ENCODE assay signal across 1 cellular context in the genomic region with DNA sequence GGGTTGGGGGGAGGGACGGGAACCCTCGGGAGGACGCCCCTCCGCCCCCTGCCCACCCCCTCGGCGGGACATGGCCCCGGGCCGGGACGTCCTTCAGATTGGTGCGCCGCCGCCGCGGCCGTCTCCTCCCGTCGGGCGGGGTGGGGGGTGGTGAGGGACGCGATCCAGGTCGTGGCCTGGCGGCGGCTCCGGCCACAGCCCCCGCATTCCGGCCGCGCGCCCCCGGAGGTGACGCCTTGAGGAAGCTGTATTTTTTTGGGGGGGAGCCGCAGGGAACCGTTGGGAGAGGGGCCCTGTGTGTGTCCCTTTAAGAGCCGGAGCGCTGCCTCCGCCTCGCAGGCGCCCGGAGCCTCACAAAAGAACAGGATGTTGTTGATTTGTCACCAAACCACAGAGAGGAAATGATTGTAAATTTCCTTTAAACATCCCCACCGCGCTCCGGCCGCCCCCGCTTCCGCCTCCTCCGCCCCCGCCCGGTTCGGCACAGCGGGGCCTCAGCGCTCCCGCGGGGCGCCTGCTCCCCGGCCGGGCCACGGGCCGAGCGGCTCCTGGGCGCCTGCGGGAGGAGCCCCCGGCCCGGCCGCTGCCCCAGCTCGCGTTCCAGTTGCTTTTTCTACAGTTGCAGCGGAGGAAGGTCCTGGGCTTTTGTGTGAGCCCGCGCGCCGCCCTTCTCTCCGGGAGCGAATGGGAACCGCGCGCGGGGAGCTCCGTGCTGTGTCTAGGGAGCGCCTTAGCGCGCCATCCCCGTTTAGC.
TF ChIP-seq lines count a peak whose summit lies in the region.

No MANE protein-coding gene starts in this region.

TF ChIP-seq in HEK293, 187 proteins besides CTCF, POLR2A, EP300 and RAD21 (continued from another document and continues in another):
- no peak for TF ChIP-seq ZNF221 (tag by site-specific recombination; IDR thresholded peaks at IDR 0.05; ENCODE audit: borderline replicate concordance)
- TF ChIP-seq KLF10 (tag by site-specific recombination; IDR thresholded peaks at IDR 0.05): 0 out of 2 replicates have a peak, but pooled peaks have one; percentile 28
- TF ChIP-seq SP7 (tag by site-specific recombination; IDR thresholded peaks at IDR 0.05): 0 out of 2 replicates have a peak, but pooled peaks have one; percentile 33
- TF ChIP-seq, protein P1, sequence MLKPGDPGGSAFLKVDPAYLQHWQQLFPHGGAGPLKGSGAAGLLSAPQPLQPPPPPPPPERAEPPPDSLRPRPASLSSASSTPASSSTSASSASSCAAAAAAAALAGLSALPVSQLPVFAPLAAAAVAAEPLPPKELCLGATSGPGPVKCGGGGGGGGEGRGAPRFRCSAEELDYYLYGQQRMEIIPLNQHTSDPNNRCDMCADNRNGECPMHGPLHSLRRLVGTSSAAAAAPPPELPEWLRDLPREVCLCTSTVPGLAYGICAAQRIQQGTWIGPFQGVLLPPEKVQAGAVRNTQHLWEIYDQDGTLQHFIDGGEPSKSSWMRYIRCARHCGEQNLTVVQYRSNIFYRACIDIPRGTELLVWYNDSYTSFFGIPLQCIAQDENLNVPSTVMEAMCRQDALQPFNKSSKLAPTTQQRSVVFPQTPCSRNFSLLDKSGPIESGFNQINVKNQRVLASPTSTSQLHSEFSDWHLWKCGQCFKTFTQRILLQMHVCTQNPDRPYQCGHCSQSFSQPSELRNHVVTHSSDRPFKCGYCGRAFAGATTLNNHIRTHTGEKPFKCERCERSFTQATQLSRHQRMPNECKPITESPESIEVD (tag by site-specific recombination; IDR thresholded peaks at IDR 0.05): 0 out of 2 replicates have a peak, but pooled peaks have one; percentile 19
- 0 out of 2 replicates have a peak, but pooled peaks have one; percentile 47 for TF ChIP-seq ZXDB (tag by site-specific recombination; IDR thresholded peaks at IDR 0.05)
- no peak for TF ChIP-seq ZNF501 (tag by site-specific recombination; IDR thresholded peaks at IDR 0.05)
- TF ChIP-seq ZNF558 (tag by site-specific recombination; IDR thresholded peaks at IDR 0.05): no peak
- TF ChIP-seq ZNF660 (tag by site-specific recombination; IDR thresholded peaks at IDR 0.05): 0 out of 2 replicates have a peak, but pooled peaks have one; percentile 64
- TF ChIP-seq ZNF155 (tag by site-specific recombination; IDR thresholded peaks at IDR 0.05): no peak
- TF ChIP-seq SP2 (tag by site-specific recombination; IDR thresholded peaks at IDR 0.05): peak; percentile 82
- no peak for TF ChIP-seq ZNF544 (tag by site-specific recombination; IDR thresholded peaks at IDR 0.05)
- no peak for TF ChIP-seq SETDB1 (IDR thresholded peaks at IDR 0.05; ENCODE audit: insufficient read length, low read length)
- no peak for TF ChIP-seq ZNF280C (tag by site-specific recombination; IDR thresholded peaks at IDR 0.05)
- no peak for TF ChIP-seq ZNF645 (tag by site-specific recombination; IDR thresholded peaks at IDR 0.05)
- no peak for TF ChIP-seq RBAK (tag by site-specific recombination; IDR thresholded peaks at IDR 0.05)
- no peak for TF ChIP-seq ZSCAN4 (tag by site-specific recombination; IDR thresholded peaks at IDR 0.05)
- no peak for TF ChIP-seq BCL6B (tag by site-specific recombination; IDR thresholded peaks at IDR 0.05)
- TF ChIP-seq ZNF510 (tag by site-specific recombination; IDR thresholded peaks at IDR 0.05; ENCODE audit: insufficient replicate concordance): no peak
- no peak for TF ChIP-seq KLF16 (tag by site-specific recombination; IDR thresholded peaks at IDR 0.05)
- TF ChIP-seq, protein P2, sequence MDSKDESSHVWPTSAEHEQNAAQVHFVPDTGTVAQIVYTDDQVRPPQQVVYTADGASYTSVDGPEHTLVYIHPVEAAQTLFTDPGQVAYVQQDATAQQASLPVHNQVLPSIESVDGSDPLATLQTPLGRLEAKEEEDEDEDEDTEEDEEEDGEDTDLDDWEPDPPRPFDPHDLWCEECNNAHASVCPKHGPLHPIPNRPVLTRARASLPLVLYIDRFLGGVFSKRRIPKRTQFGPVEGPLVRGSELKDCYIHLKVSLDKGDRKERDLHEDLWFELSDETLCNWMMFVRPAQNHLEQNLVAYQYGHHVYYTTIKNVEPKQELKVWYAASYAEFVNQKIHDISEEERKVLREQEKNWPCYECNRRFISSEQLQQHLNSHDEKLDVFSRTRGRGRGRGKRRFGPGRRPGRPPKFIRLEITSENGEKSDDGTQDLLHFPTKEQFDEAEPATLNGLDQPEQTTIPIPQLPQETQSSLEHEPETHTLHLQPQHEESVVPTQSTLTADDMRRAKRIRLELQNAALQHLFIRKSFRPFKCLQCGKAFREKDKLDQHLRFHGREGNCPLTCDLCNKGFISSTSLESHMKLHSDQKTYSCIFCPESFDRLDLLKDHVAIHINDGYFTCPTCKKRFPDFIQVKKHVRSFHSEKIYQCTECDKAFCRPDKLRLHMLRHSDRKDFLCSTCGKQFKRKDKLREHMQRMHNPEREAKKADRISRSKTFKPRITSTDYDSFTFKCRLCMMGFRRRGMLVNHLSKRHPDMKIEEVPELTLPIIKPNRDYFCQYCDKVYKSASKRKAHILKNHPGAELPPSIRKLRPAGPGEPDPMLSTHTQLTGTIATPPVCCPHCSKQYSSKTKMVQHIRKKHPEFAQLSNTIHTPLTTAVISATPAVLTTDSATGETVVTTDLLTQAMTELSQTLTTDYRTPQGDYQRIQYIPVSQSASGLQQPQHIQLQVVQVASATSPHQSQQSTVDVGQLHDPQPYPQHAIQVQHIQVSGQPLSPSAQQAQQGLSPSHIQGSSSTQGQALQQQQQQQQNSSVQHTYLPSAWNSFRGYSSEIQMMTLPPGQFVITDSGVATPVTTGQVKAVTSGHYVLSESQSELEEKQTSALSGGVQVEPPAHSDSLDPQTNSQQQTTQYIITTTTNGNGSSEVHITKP (tag by site-specific recombination; IDR thresholded peaks at IDR 0.05): peak; percentile 35; the same call in 1 of the 2 replicates
- no peak; the same call in 1 of the 2 replicates for TF ChIP-seq ZBTB7A (tag by site-specific recombination; IDR thresholded peaks at IDR 0.05; ENCODE audit: low read depth)
- peak; percentile 79 for TF ChIP-seq GLIS2 (tag by site-specific recombination; IDR thresholded peaks at IDR 0.05)
- TF ChIP-seq ZNF624 (tag by site-specific recombination; IDR thresholded peaks at IDR 0.05): no peak
- TF ChIP-seq ZNF174 (tag by site-specific recombination; IDR thresholded peaks at IDR 0.05): no peak
- no peak for TF ChIP-seq WT1 (tag by site-specific recombination; IDR thresholded peaks at IDR 0.05)
- peak; percentile 92 for TF ChIP-seq ZFHX2 (tag by site-specific recombination; conservative IDR thresholded peaks at IDR 0.05)
- no peak for TF ChIP-seq PRDM1 (tag by site-specific recombination; IDR thresholded peaks at IDR 0.05)
- peak; percentile 44; the same call in 1 of the 2 replicates for TF ChIP-seq KLF9 (tag by site-specific recombination; IDR thresholded peaks at IDR 0.05; ENCODE audit: low read depth)
- TF ChIP-seq REST (tag by site-specific recombination; IDR thresholded peaks at IDR 0.05): no peak
- TF ChIP-seq ZNF654 (tag by site-specific recombination; IDR thresholded peaks at IDR 0.05; ENCODE audit: low read depth): no peak
- TF ChIP-seq ZNF76 (tag by site-specific recombination; IDR thresholded peaks at IDR 0.05; ENCODE audit: borderline replicate concordance, low read depth): peak; percentile 7; the same call in 1 of the 2 replicates
- no peak for TF ChIP-seq ZNF140 (tag by site-specific recombination; IDR thresholded peaks at IDR 0.05)
- TF ChIP-seq SALL2 (tag by site-specific recombination; IDR thresholded peaks at IDR 0.05; ENCODE audit: borderline replicate concordance): no peak
- peak; percentile 73 for TF ChIP-seq PATZ1 (tag by site-specific recombination; IDR thresholded peaks at IDR 0.05)
- TF ChIP-seq ZBTB8A (tag by site-specific recombination; IDR thresholded peaks at IDR 0.05): 0 out of 2 replicates have a peak, but pooled peaks have one; percentile 28
- TF ChIP-seq ZNF692 (tag by site-specific recombination; IDR thresholded peaks at IDR 0.05): peak; percentile 66
- TF ChIP-seq ZFP3 (tag by site-specific recombination; IDR thresholded peaks at IDR 0.05; ENCODE audit: low read depth): no peak
- no peak for TF ChIP-seq ZNF175 (tag by site-specific recombination; IDR thresholded peaks at IDR 0.05)
